In genomic region chr11:119405448-119405847, GRCh38 we compare ENCODE assay signal across 20 cellular contexts. TPM values are rescaled to one million over a fixed set of nuclear protein-coding genes. Genes with fewer than 3 reads are reported as not detected.
"Had no signal": no experiment of that assay in that cellular context is flagged by ENCODE, and none has a peak within 500 bp of the region (broad histone marks: within the 10 kb centered on the region; RNA-seq: fewer than 3 reads in every experiment).

No MANE protein-coding gene starts in this region.

RNA-seq across cellular contexts. Expression of gene THY1, which starts 17.5 kb away (rescaled TPM):
- total RNA-seq: activated B cell treated with CpG ODN at 0.5 μM for 24 hours; activated naive CD4-positive, alpha-beta T cell treated with anti-CD3 and anti-CD28 coated beads, Interleukin-2, amount 50 U/mL, for 72 hours had no signal

RNA-seq across cellular contexts. Expression of gene MFRP, which starts 58.9 kb away (rescaled TPM):
- total RNA-seq: activated B cell treated with CpG ODN at 0.5 μM for 24 hours; activated CD4-positive, alpha-beta memory T cell treated with anti-CD3 and anti-CD28 coated beads for 36 hours; activated CD4-positive, alpha-beta T cell treated with anti-CD3 and anti-CD28 coated beads, Interleukin-2, amount 10 ng/mL, durations not matched to agents 24 days and 14 days; activated CD8-positive, alpha-beta memory T cell treated with anti-CD3 and anti-CD28 coated beads for 36 hours; activated CD8-positive, alpha-beta T cell treated with anti-CD3 and anti-CD28 coated beads for 36 hours; activated naive CD4-positive, alpha-beta T cell treated with anti-CD3 and anti-CD28 coated beads for 36 hours; activated naive CD4-positive, alpha-beta T cell treated with anti-CD3 and anti-CD28 coated beads, Interleukin-2, amount 50 U/mL, for 72 hours; activated naive CD8-positive, alpha-beta T cell treated with anti-CD3 and anti-CD28 coated beads for 36 hours; activated T-cell treated with anti-CD3 and anti-CD28 coated beads, Interleukin-2, amount 50 U/mL, for 4 hours; activated T-cell treated with anti-CD3 and anti-CD28 coated beads, Interleukin-2, amount 50 U/mL, for 72 hours; activated T-helper 1 cell treated with anti-CD3 and anti-CD28 coated beads, Interleukin-12 subunit alpha, Interleukin-12 subunit beta, Interleukin-2, Interleukin-4 antibody, amounts not matched to agents 30 ng/mL and 10 ng/mL and 1 ng/mL, durations not matched to agents 14 hours and 24 hours and 36 hours; activated T-helper 17 cell treated with anti-CD3 and anti-CD28 coated beads, Interleukin-2, amount 50 U/mL, for 72 hours; aorta; astrocyte; cardiac septum; cerebellum; T-helper 1 cell treated with Interleukin-12 subunit alpha and Interleukin-12 subunit beta and Interleukin-4 antibody, amounts not matched to agents 30 ng/mL and 1 ng/mL, for 36 hours; T-helper 17 cell; T-helper 2 cell treated with Interferon-gamma antibody and Interleukin-4, amounts not matched to agents 100 ng/mL and 5 ng/mL, for 36 hours had no signal
- polyA plus RNA-seq: adrenal gland, aorta had no signal
